In the genomic region with DNA sequence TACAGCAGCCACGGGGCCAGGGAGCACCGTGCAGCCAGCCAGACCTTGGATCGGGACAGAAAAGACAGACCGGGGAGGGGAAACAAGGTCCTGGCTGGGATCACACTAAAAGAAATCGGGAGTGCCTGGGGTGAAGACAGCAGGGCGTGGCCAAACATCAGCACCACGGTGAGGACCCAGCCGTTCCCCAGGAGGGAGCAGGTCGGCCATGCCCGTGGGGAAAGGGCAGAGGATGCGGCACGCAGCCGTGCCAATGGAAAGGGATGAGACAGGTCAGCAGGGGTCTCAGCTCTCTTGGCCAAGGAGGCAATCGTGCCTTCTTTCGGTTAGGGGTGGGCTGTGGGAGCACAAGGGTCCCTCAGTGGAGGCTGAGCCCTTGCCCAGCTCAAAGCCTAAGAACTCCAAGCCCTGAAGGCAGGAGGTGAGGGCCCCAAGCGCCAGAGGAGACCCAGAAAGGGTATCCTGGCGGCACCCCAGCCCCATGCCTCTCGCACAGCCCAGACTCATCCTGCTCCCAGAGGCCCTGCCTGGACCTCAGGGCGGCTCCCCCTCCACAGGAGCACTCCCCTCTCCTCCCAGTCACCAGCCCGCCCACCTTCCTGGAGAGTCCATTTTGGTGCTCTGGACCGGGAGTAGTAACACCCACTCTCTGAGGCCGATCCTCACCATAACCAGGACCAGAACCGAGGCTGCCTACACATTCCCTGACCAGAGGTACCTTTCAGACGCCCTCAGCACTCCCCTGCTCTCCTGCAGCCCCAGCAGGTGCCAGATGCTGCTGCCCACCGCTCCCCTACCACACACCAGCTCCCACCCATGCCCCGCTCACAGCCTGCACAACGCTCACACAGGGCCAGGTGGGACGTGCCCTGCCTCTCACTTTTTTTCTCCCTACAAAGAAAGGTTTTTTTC, we compare ENCODE assay signal across 2 cellular contexts.
A peak's percentile ranks its signal among the peaks of the same experiment; 100 is the strongest.
TF ChIP-seq lines count a peak whose summit lies in the region.

No MANE protein-coding gene starts in this region.

TF ChIP-seq in A549, 52 proteins besides CTCF, POLR2A, EP300 and RAD21:
- no peak for TF ChIP-seq NR3C1 (IDR thresholded peaks at IDR 0.05)
- TF ChIP-seq SREBF2 (IDR thresholded peaks at IDR 0.05) = no peak
- no peak for TF ChIP-seq RCOR1 (IDR thresholded peaks at IDR 0.05; ENCODE audit: low read depth, low read length)
- TF ChIP-seq PHF8 (IDR thresholded peaks at IDR 0.05; ENCODE audit: borderline replicate concordance, low read depth) = no peak
- TF ChIP-seq NFE2L2 (conservative IDR thresholded peaks at IDR 0.05; ENCODE audit: low read length) = no peak
- TF ChIP-seq, protein P1, sequence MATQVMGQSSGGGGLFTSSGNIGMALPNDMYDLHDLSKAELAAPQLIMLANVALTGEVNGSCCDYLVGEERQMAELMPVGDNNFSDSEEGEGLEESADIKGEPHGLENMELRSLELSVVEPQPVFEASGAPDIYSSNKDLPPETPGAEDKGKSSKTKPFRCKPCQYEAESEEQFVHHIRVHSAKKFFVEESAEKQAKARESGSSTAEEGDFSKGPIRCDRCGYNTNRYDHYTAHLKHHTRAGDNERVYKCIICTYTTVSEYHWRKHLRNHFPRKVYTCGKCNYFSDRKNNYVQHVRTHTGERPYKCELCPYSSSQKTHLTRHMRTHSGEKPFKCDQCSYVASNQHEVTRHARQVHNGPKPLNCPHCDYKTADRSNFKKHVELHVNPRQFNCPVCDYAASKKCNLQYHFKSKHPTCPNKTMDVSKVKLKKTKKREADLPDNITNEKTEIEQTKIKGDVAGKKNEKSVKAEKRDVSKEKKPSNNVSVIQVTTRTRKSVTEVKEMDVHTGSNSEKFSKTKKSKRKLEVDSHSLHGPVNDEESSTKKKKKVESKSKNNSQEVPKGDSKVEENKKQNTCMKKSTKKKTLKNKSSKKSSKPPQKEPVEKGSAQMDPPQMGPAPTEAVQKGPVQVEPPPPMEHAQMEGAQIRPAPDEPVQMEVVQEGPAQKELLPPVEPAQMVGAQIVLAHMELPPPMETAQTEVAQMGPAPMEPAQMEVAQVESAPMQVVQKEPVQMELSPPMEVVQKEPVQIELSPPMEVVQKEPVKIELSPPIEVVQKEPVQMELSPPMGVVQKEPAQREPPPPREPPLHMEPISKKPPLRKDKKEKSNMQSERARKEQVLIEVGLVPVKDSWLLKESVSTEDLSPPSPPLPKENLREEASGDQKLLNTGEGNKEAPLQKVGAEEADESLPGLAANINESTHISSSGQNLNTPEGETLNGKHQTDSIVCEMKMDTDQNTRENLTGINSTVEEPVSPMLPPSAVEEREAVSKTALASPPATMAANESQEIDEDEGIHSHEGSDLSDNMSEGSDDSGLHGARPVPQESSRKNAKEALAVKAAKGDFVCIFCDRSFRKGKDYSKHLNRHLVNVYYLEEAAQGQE (IDR thresholded peaks at IDR 0.05) = no peak
- TF ChIP-seq RFX5 (IDR thresholded peaks at IDR 0.05) = no peak
- TF ChIP-seq FOXS1 (CRISPR knock-in tag; IDR thresholded peaks at IDR 0.05) = no peak
- TF ChIP-seq, protein P2, sequence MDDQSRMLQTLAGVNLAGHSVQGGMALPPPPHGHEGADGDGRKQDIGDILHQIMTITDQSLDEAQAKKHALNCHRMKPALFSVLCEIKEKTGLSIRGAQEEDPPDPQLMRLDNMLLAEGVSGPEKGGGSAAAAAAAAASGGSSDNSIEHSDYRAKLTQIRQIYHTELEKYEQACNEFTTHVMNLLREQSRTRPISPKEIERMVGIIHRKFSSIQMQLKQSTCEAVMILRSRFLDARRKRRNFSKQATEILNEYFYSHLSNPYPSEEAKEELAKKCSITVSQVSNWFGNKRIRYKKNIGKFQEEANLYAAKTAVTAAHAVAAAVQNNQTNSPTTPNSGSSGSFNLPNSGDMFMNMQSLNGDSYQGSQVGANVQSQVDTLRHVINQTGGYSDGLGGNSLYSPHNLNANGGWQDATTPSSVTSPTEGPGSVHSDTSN (IDR thresholded peaks at IDR 0.05) = no peak
- TF ChIP-seq MAZ (IDR thresholded peaks at IDR 0.05; ENCODE audit: borderline replicate concordance, low read depth, low read length) = no peak

TF ChIP-seq in K562, 482 proteins besides CTCF, POLR2A, EP300 and RAD21:
- peak; percentile 21 for TF ChIP-seq POLR2G (IDR thresholded peaks at IDR 0.05; ENCODE audit: low read depth, low read length)
- no peak for TF ChIP-seq POLR3G (IDR thresholded peaks at IDR 0.05; ENCODE audit: extremely low read depth, insufficient read length, insufficient replicate concordance)
- TF ChIP-seq POU5F1 (IDR thresholded peaks at IDR 0.05; ENCODE audit: borderline replicate concordance, low read depth, low read length, partially characterized antibody) = no peak
- TF ChIP-seq MCM2 (IDR thresholded peaks at IDR 0.05; ENCODE audit: low read depth) = no peak
- no peak for TF ChIP-seq CBX1 (IDR thresholded peaks at IDR 0.05; ENCODE audit: low read depth)
- no peak for TF ChIP-seq DDX20 (tag; IDR thresholded peaks at IDR 0.05; ENCODE audit: low read depth)
